ENCODE assay signal across 35 cellular contexts in the genomic region with DNA sequence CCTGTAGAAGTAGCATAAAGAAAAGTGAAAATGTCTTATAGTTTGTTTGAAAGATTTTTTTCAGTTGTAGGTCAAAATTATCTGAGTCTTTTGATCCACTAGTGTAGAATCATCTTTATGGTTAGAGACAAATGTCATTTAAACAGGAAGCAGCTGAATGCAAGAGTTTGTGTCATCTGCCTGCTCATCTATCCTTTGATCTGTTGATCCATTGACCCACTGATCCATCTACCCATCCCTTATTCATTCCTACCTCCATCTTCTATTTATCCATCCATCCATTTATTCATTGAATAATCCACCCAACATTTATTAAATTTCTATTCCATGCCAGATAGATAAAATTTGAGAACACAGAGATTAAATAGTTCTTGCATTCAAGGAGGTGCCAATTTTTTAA.
"Had no signal": no experiment of that assay in that cellular context is flagged by ENCODE, and none has a peak within 500 bp of the region (broad histone marks: within the 10 kb centered on the region; RNA-seq: fewer than 3 reads in every experiment).

No MANE protein-coding gene starts in this region.

- H3K9me3 ChIP-seq: MG63 had no signal

- H3K4me3 ChIP-seq: MG63 had no signal

- H3K27me3 ChIP-seq: MG63 had no signal

- DNase-seq: Kasumi-1, MG63, MM.1S, MV-4-11, NCI-H1048, NCI-H1092, NCI-H1092 treated with DMSO at 0.1 percent for 48 hours, NCI-H1105, NCI-H1105 treated with DMSO at 0.1 percent for 48 hours, NCI-H1417, NCI-H1417 treated with DMSO at 0.1 percent for 48 hours, NCI-H1436, NCI-H1436 treated with DMSO at 0.1 percent for 48 hours, NCI-H146, NCI-H1694, NCI-H1694 treated with DMSO at 0.1 percent for 48 hours, NCI-H187, NCI-H187 treated with DMSO at 0.1 percent for 48 hours, NCI-H1930, NCI-H2029, NCI-H2029 treated with DMSO at 0.1 percent for 48 hours, NCI-H2081, NCI-H2081 treated with DMSO at 0.1 percent for 48 hours, NCI-H2107, NCI-H2171, NCI-H2171 treated with DMSO at 0.1 percent for 48 hours, NCI-H2227 treated with DMSO at 0.1 percent for 48 hours, NCI-H226, NCI-H345, NCI-H446, NCI-H446 treated with DMSO at 0.1 percent for 48 hours, NCI-H510A, NCI-H510A treated with DMSO at 0.1 percent for 48 hours, NCI-H524, NCI-H524 treated with DMSO at 0.1 percent for 48 hours had no signal

- H3K36me3 ChIP-seq: MG63 had no signal
